Comparison of ENCODE assay signal across 13 cellular contexts in the genomic region with DNA sequence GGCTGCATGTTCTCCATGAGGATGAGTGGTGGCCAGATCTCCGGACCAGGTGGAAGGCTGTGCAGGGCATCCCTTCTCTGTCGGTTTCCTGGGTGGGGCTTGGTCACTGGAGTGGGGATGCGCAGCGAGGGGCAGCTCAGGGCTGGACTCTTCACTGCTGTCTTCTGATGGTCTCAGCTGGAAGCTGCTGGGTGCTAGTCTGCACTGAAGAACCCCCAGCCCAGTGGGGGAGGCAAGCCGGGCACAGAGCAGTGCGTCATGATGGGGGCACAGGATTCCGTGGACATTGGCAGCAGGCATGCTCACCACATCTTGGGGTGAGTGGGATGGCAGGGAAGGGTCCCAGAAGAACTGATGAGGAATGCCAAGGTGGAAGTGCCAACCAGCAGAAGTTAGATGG. TPM values are rescaled to one million over a fixed set of nuclear protein-coding genes. Genes with fewer than 3 reads are reported as not detected.
DNase-seq lines count a peak whose midpoint lies in the region; ATAC-seq and TF ChIP-seq lines count a peak whose summit lies in the region.
"Had no signal": no experiment of that assay in that cellular context is flagged by ENCODE, and none has a peak within 500 bp of the region (broad histone marks: within the 10 kb centered on the region; RNA-seq: fewer than 3 reads in every experiment).

No MANE protein-coding gene starts in this region.

- H3K79me1 ChIP-seq in mesenchymal stem cell (replicated peaks; ENCODE audit: low read length, poor library complexity, severe bottlenecking), result no peaks in the 10 kb centered on the region

- peaks cover 85% of the 10 kb centered on the region for H3K4me1 ChIP-seq in DOHH2 (ENCODE audit: control insufficient read depth, low read length)
- no peaks in the 10 kb centered on the region for H3K4me1 ChIP-seq in mesenchymal stem cell (ENCODE audit: control insufficient read depth, insufficient read depth, low read depth, low read length)

- no peaks in the 10 kb centered on the region for H3K27me3 ChIP-seq in DOHH2 (ENCODE audit: control insufficient read depth, low read length)
- H3K27me3 ChIP-seq in mesenchymal stem cell (ENCODE audit: control insufficient read depth in 1 of 2, insufficient read depth in 1 of 2, low read length in 2 of 2), result peaks cover 0 to 3% of the 10 kb centered on the region in 2 experiments

- H3K36me3 Mint-ChIP-seq in T-helper 17 cell (ENCODE audit: low read depth), result peaks cover 6% of the 10 kb centered on the region
- no peaks in the 10 kb centered on the region for H3K36me3 Mint-ChIP-seq in stimulated activated memory B cell treated with anti-CD40 and anti-IgM and Interleukin-4, amounts not matched to agents 10 μg/mL and 1 μg/mL and 100 μg/mL, for 72 hours
- H3K36me3 Mint-ChIP-seq: CD8-positive, alpha-beta T cell had no signal

- H3F3A ChIP-seq in DOHH2 (ENCODE audit: control insufficient read depth, insufficient read depth), result peaks cover 55% of the 10 kb centered on the region

- peak overlapping the region in 1 of 2 experiments; percentile 23 for H3K14ac ChIP-seq in mesenchymal stem cell (ENCODE audit: low read length in 2 of 2)

- H3K9ac ChIP-seq in mesenchymal stem cell (ENCODE audit: low read length), result no peak overlapping the region

- ATAC-seq in T-helper 17 cell (no peak), GM19463 (IDR thresholded peaks at IDR 0.05; ENCODE audit: unreplicated experiment) (no peak), GM21737 (IDR thresholded peaks at IDR 0.05; ENCODE audit: unreplicated experiment) (no peak)
- ATAC-seq in stimulated activated memory B cell treated with anti-CD40 and anti-IgM and Interleukin-4, amounts not matched to agents 10 μg/mL and 1 μg/mL and 100 μg/mL, for 72 hours, result no peak
- ATAC-seq: CD8-positive, alpha-beta T cell had no signal

- TF ChIP-seq CTCF in DOHH2 (IDR thresholded peaks at IDR 0.05; ENCODE audit: low read depth, low read length, poor library complexity, severe bottlenecking), result no peak

- no peaks in the 10 kb centered on the region for H3K9me3 ChIP-seq in DOHH2 (ENCODE audit: control insufficient read depth, insufficient read depth, low read length)
- H3K9me3 ChIP-seq in T-helper 17 cell (ENCODE audit: control insufficient read depth, low read length, poor library complexity, severe bottlenecking), result no peaks in the 10 kb centered on the region
- H3K9me3 ChIP-seq in mesenchymal stem cell (ENCODE audit: control insufficient read depth, low read length), result no peaks in the 10 kb centered on the region

- H3K4me3 ChIP-seq in DOHH2 (ENCODE audit: low read length), result peak overlapping the region; percentile 86
- H3K4me3 ChIP-seq in mesenchymal stem cell (ENCODE audit: insufficient read depth in 1 of 2, low read depth in 1 of 2, low read length in 2 of 2), result no peak overlapping the region

- H3K4ac ChIP-seq in mesenchymal stem cell (ENCODE audit: low read depth in 1 of 2, low read length in 2 of 2), result no peak overlapping the region

- no peak overlapping the region for H4K8ac ChIP-seq in mesenchymal stem cell (ENCODE audit: low read length)

- no peak overlapping the region for H2BK5ac ChIP-seq in mesenchymal stem cell (ENCODE audit: low read depth, low read length, poor library complexity, severe bottlenecking)

- no peak overlapping the region for H3K4me3 Mint-ChIP-seq in T-helper 17 cell
- no peak overlapping the region for H3K4me3 Mint-ChIP-seq in stimulated activated memory B cell treated with anti-CD40 and anti-IgM and Interleukin-4, amounts not matched to agents 10 μg/mL and 1 μg/mL and 100 μg/mL, for 72 hours
- H3K4me3 Mint-ChIP-seq: CD8-positive, alpha-beta T cell had no signal

- H3K9me2 ChIP-seq in DOHH2 (replicated peaks; ENCODE audit: control insufficient read depth, low read length), result no peaks in the 10 kb centered on the region

- no peak overlapping the region for H2AFZ ChIP-seq in mesenchymal stem cell (ENCODE audit: low read depth, low read length)

- H3K4me2 ChIP-seq in DOHH2 (ENCODE audit: low read length), result peak overlapping the region; percentile 98
- H3K4me2 ChIP-seq in mesenchymal stem cell (ENCODE audit: low read length, poor library complexity, severe bottlenecking), result no peak overlapping the region

- H3K27ac ChIP-seq in DOHH2 (ENCODE audit: low read depth, low read length) (peak overlapping the region; percentile 97), mesenchymal stem cell (ENCODE audit: low read length, poor library complexity, severe bottlenecking) (no peak overlapping the region)

- H2BK12ac ChIP-seq in mesenchymal stem cell (ENCODE audit: low read length in 2 of 2), result peak overlapping the region in 1 of 2 experiments; percentile 0

- H3K18ac ChIP-seq in mesenchymal stem cell (ENCODE audit: low read depth in 1 of 2, low read length in 2 of 2), result peak overlapping the region in 1 of 2 experiments; percentile 48

- no peak overlapping the region for H2BK120ac ChIP-seq in mesenchymal stem cell (ENCODE audit: low read depth, low read length)

- no peak for DNase-seq in T-helper 17 cell
- DNase-seq in mesenchymal stem cell, result no peak
- no peak for DNase-seq in inferior parietal cortex (ENCODE audit: extremely low spot score)
- DNase-seq in SHP77 treated with DMSO at 0.1 percent for 48 hours (lab: John Stamatoyannopoulos, UW), result no peak
- DNase-seq: CD8-positive, alpha-beta T cell; DND-41; NCI-H1092 treated with DMSO at 0.1 percent for 48 hours; NCI-H345; NCI-H69 had no signal

- H3K23ac ChIP-seq in mesenchymal stem cell (ENCODE audit: low read length in 2 of 2), result no peak overlapping the region

- peaks cover 73% of the 10 kb centered on the region for H3K79me2 ChIP-seq in DOHH2 (ENCODE audit: control insufficient read depth, low read length)

- peak overlapping the region; percentile 57 for H4K91ac ChIP-seq in mesenchymal stem cell (ENCODE audit: low read length)

- no peak overlapping the region for H2AK5ac ChIP-seq in mesenchymal stem cell (ENCODE audit: low read length, severe bottlenecking)

- no peaks in the 10 kb centered on the region for H4K20me1 ChIP-seq in DOHH2 (ENCODE audit: control insufficient read depth, insufficient read depth, low read depth, low read length)

- H2BK15ac ChIP-seq in mesenchymal stem cell (ENCODE audit: low read depth, poor library complexity, severe bottlenecking), result no peak overlapping the region

- peaks cover 10% of the 10 kb centered on the region for H3K4me1 Mint-ChIP-seq in T-helper 17 cell
- peaks cover 31% of the 10 kb centered on the region for H3K4me1 Mint-ChIP-seq in stimulated activated memory B cell treated with anti-CD40 and anti-IgM and Interleukin-4, amounts not matched to agents 10 μg/mL and 1 μg/mL and 100 μg/mL, for 72 hours

- H3K27me3 Mint-ChIP-seq in T-helper 17 cell, result no peaks in the 10 kb centered on the region
- peaks cover 32% of the 10 kb centered on the region for H3K27me3 Mint-ChIP-seq in stimulated activated memory B cell treated with anti-CD40 and anti-IgM and Interleukin-4, amounts not matched to agents 10 μg/mL and 1 μg/mL and 100 μg/mL, for 72 hours

- no peaks in the 10 kb centered on the region for H3K9me3 Mint-ChIP-seq in stimulated activated memory B cell treated with anti-CD40 and anti-IgM and Interleukin-4, amounts not matched to agents 10 μg/mL and 1 μg/mL and 100 μg/mL, for 72 hours
- H3K9me3 Mint-ChIP-seq: CD8-positive, alpha-beta T cell had no signal

- 95% methylated on average over 7 of the region's 7 CpGs for WGBS in mesenchymal stem cell

- peak overlapping the region; percentile 75 for H3K27ac Mint-ChIP-seq in T-helper 17 cell
- peak overlapping the region; percentile 45 for H3K27ac Mint-ChIP-seq in stimulated activated memory B cell treated with anti-CD40 and anti-IgM and Interleukin-4, amounts not matched to agents 10 μg/mL and 1 μg/mL and 100 μg/mL, for 72 hours
- H3K27ac Mint-ChIP-seq: CD8-positive, alpha-beta T cell had no signal

- H3K36me3 ChIP-seq in DOHH2 (ENCODE audit: control insufficient read depth, low read length), result peaks cover 55% of the 10 kb centered on the region
- no peaks in the 10 kb centered on the region for H3K36me3 ChIP-seq in mesenchymal stem cell (ENCODE audit: control insufficient read depth in 1 of 2, insufficient read depth in 2 of 2, low read depth in 1 of 2, low read length in 2 of 2)

RNA-seq across cellular contexts. Expression of a gene that starts 39.8 kb away (rescaled TPM):
- 10 to 100 TPM; 15.7 to 20.7 TPM for total RNA-seq in T-helper 17 cell
- polyA plus RNA-seq in mesenchymal stem cell (2013, experiment 1 of 2), result 5.2 TPM
- 4.3 TPM for polyA plus RNA-seq in mesenchymal stem cell (2013, experiment 2 of 2)
